ENCODE assay signal across 22 cellular contexts in genomic region chr11:110289472-110289871, GRCh38. TPM values are rescaled to one million over a fixed set of nuclear protein-coding genes. Genes with fewer than 3 reads are reported as not detected.
DNase-seq lines count a peak whose midpoint lies in the region; ATAC-seq and TF ChIP-seq lines count a peak whose summit lies in the region.
"Had no signal": no experiment of that assay in that cellular context is flagged by ENCODE, and none has a peak within 500 bp of the region (broad histone marks: within the 10 kb centered on the region; RNA-seq: fewer than 3 reads in every experiment).

No MANE protein-coding gene starts in this region.

- H3K4me3 ChIP-seq in A673 (ENCODE audit: low read depth, low read length, poor library complexity, severe bottlenecking) = no peak overlapping the region
- no peak overlapping the region for H3K4me3 ChIP-seq in MG63
- no peak overlapping the region for H3K4me3 ChIP-seq in brain microvascular endothelial cell (ENCODE audit: low read depth, low read length)
- H3K4me3 ChIP-seq in osteoblast (ENCODE audit: insufficient read depth, low read length) = no peak overlapping the region
- no peak overlapping the region for H3K4me3 ChIP-seq in effector memory CD4-positive, alpha-beta T cell (ENCODE audit: insufficient read depth, low read depth, low read length, poor library complexity, severe bottlenecking)
- H3K4me3 ChIP-seq: BLaER1 treated with 17β-estradiol and CSF1 and Interleukin-3, amounts not matched to agents 10 nM and 100 nM; GM12878 had no signal

- TF ChIP-seq CTCF in A673 (conservative IDR thresholded peaks at IDR 0.05; ENCODE audit: low read depth, low read length) (no peak), brain microvascular endothelial cell (IDR thresholded peaks at IDR 0.05; ENCODE audit: low read depth, low read length, missing control alignments) (no peak), osteoblast (IDR thresholded peaks at IDR 0.05; ENCODE audit: extremely low read depth, low read depth, low read length) (no peak)

- no peak overlapping the region for H3K4me3 Mint-ChIP-seq in stimulated activated memory B cell treated with anti-CD40 and anti-IgM and Interleukin-4, amounts not matched to agents 10 μg/mL and 1 μg/mL and 100 μg/mL, for 72 hours
- H3K4me3 Mint-ChIP-seq: CD4-positive, alpha-beta T cell had no signal

- peaks cover 44% of the 10 kb centered on the region for H4K20me1 ChIP-seq in osteoblast (ENCODE audit: insufficient read depth, low read length)

- H3K36me3 Mint-ChIP-seq in stimulated activated memory B cell treated with anti-CD40 and anti-IgM and Interleukin-4, amounts not matched to agents 10 μg/mL and 1 μg/mL and 100 μg/mL, for 72 hours = peaks cover 19% of the 10 kb centered on the region

- H2AFZ ChIP-seq in osteoblast (ENCODE audit: low read length) = no peak overlapping the region

- no peak for ATAC-seq in stimulated activated memory B cell treated with anti-CD40 and anti-IgM and Interleukin-4, amounts not matched to agents 10 μg/mL and 1 μg/mL and 100 μg/mL, for 72 hours
- ATAC-seq in HG02759 (IDR thresholded peaks at IDR 0.05; ENCODE audit: unreplicated experiment) = no peak
- ATAC-seq: GM12878 had no signal

- in situ Hi-C loops in brain microvascular endothelial cell (cut with HindIII; ENCODE audit: low pct_ligation_motif_present, low sequenced_read_pairs) = no loop called here

- intact Hi-C loops in A673 (cut with micrococcal nuclease; ENCODE audit: unreplicated experiment) = no loop called here

- no peaks in the 10 kb centered on the region for H3K27me3 ChIP-seq in A673 (replicated peaks; ENCODE audit: insufficient read depth, low read depth, low read length, poor library complexity)
- no peaks in the 10 kb centered on the region for H3K27me3 ChIP-seq in MG63
- no peaks in the 10 kb centered on the region for H3K27me3 ChIP-seq in brain microvascular endothelial cell (replicated peaks)
- H3K27me3 ChIP-seq in osteoblast (ENCODE audit: insufficient read depth, low read length) = no peaks in the 10 kb centered on the region
- H3K27me3 ChIP-seq in effector memory CD4-positive, alpha-beta T cell (replicated peaks; ENCODE audit: control insufficient read depth, insufficient read depth, low read length, poor library complexity, severe bottlenecking) = no peaks in the 10 kb centered on the region
- H3K27me3 ChIP-seq: BLaER1 treated with 17β-estradiol and CSF1 and Interleukin-3, amounts not matched to agents 10 nM and 100 nM had no signal

- peaks cover 39% of the 10 kb centered on the region for H3K4me1 ChIP-seq in A673 (ENCODE audit: insufficient read depth, low read length, poor library complexity, severe bottlenecking)
- H3K4me1 ChIP-seq in osteoblast (ENCODE audit: insufficient read depth, low read length) = peaks cover 3% of the 10 kb centered on the region
- H3K4me1 ChIP-seq in effector memory CD4-positive, alpha-beta T cell (ENCODE audit: control insufficient read depth, insufficient read depth, low read length, poor library complexity, severe bottlenecking) = no peaks in the 10 kb centered on the region

- no peaks in the 10 kb centered on the region for H3K9me3 Mint-ChIP-seq in stimulated activated memory B cell treated with anti-CD40 and anti-IgM and Interleukin-4, amounts not matched to agents 10 μg/mL and 1 μg/mL and 100 μg/mL, for 72 hours
- H3K9me3 Mint-ChIP-seq: CD4-positive, alpha-beta T cell had no signal

- H3K4me1 Mint-ChIP-seq in stimulated activated memory B cell treated with anti-CD40 and anti-IgM and Interleukin-4, amounts not matched to agents 10 μg/mL and 1 μg/mL and 100 μg/mL, for 72 hours = peaks cover 42% of the 10 kb centered on the region

- peak overlapping the region; percentile 6 for H3K4me2 ChIP-seq in osteoblast (ENCODE audit: insufficient read depth, low read length)
- H3K4me2 ChIP-seq: BLaER1 treated with 17β-estradiol and CSF1 and Interleukin-3, amounts not matched to agents 10 nM and 100 nM had no signal

- H3K79me2 ChIP-seq in osteoblast (ENCODE audit: insufficient read depth, low read length) = peaks cover 98% of the 10 kb centered on the region

- peaks cover 3% of the 10 kb centered on the region for H3K36me3 ChIP-seq in A673 (ENCODE audit: insufficient read depth, low read length, poor library complexity, severe bottlenecking)
- H3K36me3 ChIP-seq in MG63 = peaks cover 33% of the 10 kb centered on the region
- no peaks in the 10 kb centered on the region for H3K36me3 ChIP-seq in brain microvascular endothelial cell (replicated peaks)
- H3K36me3 ChIP-seq in osteoblast (ENCODE audit: insufficient read depth, low read length) = peaks cover 3% of the 10 kb centered on the region
- H3K36me3 ChIP-seq in effector memory CD4-positive, alpha-beta T cell (ENCODE audit: control insufficient read depth, insufficient read depth, low read length) = no peaks in the 10 kb centered on the region

- no peaks in the 10 kb centered on the region for H3K27me3 Mint-ChIP-seq in stimulated activated memory B cell treated with anti-CD40 and anti-IgM and Interleukin-4, amounts not matched to agents 10 μg/mL and 1 μg/mL and 100 μg/mL, for 72 hours
- H3K27me3 Mint-ChIP-seq: CD4-positive, alpha-beta T cell had no signal

- CTCF ChIA-PET in A673 (lab: Charles Lee) = no interaction called here

- H3K27ac ChIP-seq in A673 (ENCODE audit: low read depth, low read length, poor library complexity, severe bottlenecking) = no peak overlapping the region
- no peak overlapping the region for H3K27ac ChIP-seq in brain microvascular endothelial cell
- peak overlapping the region; percentile 10 for H3K27ac ChIP-seq in osteoblast (ENCODE audit: low read depth, low read length)
- H3K27ac ChIP-seq in effector memory CD4-positive, alpha-beta T cell (ENCODE audit: insufficient read depth, low read length, poor library complexity, severe bottlenecking) = no peak overlapping the region
- H3K27ac ChIP-seq: BLaER1 treated with 17β-estradiol and CSF1 and Interleukin-3, amounts not matched to agents 10 nM and 100 nM; RWPE1 had no signal

- H3K9me3 ChIP-seq in A673 (ENCODE audit: low read depth, low read length, poor library complexity, severe bottlenecking) = no peaks in the 10 kb centered on the region
- no peaks in the 10 kb centered on the region for H3K9me3 ChIP-seq in MG63
- no peaks in the 10 kb centered on the region for H3K9me3 ChIP-seq in osteoblast (ENCODE audit: low read depth, low read length)
- H3K9me3 ChIP-seq in effector memory CD4-positive, alpha-beta T cell (ENCODE audit: control insufficient read depth, low read length) = no peaks in the 10 kb centered on the region
- H3K9me3 ChIP-seq: Caco-2 had no signal

- BruUV-seq in A673 (replicated peaks; lab: Mats Ljungman, UMichigan) = no TSS peak

- POLR2A ChIA-PET in A673 (lab: Charles Lee; ENCODE audit: low non-redundant PET) = interaction anchor here (0.6 kb wide), 1 partner anchor 141 kb away, joined by 4 read pairs; no protein-coding TSS in a partner anchor

- DNase-seq in A673 (ENCODE audit: low spot score) (peak; percentile 21), MG63 (peak; percentile 16), brain microvascular endothelial cell (peak; percentile 80), osteoblast (ENCODE audit: insufficient read length, low spot score, missing footprints) (no peak), islet precursor cell (no peak)
- DNase-seq in effector memory CD4-positive, alpha-beta T cell = no peak
- DNase-seq: AML-193; Caco-2; CD4-positive, alpha-beta T cell; GDM1; HCEC 1CT; KBM-7; NCI-H1694; NCI-H2029 treated with DMSO at 0.1 percent for 48 hours; NCI-H446 treated with DMSO at 0.1 percent for 48 hours; NCI-H526; SHP77 had no signal

- no peak overlapping the region for H3K27ac Mint-ChIP-seq in stimulated activated memory B cell treated with anti-CD40 and anti-IgM and Interleukin-4, amounts not matched to agents 10 μg/mL and 1 μg/mL and 100 μg/mL, for 72 hours
- H3K27ac Mint-ChIP-seq: CD4-positive, alpha-beta T cell had no signal

RNA-seq across cellular contexts. Expression of gene RDX, which starts 6.9 kb away (rescaled TPM):
- 381 and 395 TPM in 2 replicates for total RNA-seq in A673 (2021)
- 69.5 and 161 TPM in 2 replicates for total RNA-seq in MG63 (2014; rRNA removed; shearing (Covaris generic); ENCODE audit: low replicate concordance)
- 70.1 and 79.3 TPM in 2 replicates for total RNA-seq in osteoblast

Comparison
In these comparisons a context has a peak if more than half of its experiments do, and no peak if none do; other contexts are left out.
1. DNase-seq: peak in A673 (single experiment), MG63 (single experiment) and brain microvascular endothelial cell (single experiment); none in osteoblast (single experiment), islet precursor cell (single experiment) and effector memory CD4-positive, alpha-beta T cell (0 of 3).